Comparison of ENCODE assay signal across 8 cellular contexts in the genomic region with DNA sequence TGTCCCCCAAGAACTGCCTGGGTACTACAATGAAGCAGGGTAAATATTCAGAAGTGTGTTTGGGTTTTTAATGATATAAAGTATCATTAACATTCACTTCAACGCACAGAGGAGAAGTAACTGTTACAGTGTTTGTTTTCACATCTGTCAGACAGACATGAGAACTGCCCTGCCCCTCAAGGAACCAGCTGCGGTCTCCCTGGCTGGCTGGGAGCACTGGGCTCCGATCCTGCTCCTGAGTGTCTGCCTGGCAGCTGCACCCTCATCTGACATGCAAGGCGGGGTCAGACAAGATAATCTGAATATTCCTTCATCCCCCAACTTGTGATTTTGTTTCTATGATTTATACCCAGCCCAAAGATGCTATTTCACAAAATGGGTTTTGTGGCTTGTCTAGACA.
DNase-seq lines count a peak whose midpoint lies in the region; ATAC-seq and TF ChIP-seq lines count a peak whose summit lies in the region.

No MANE protein-coding gene starts in this region.

- H3K4me3 ChIP-seq in BLaER1 treated with 17β-estradiol and CSF1 and Interleukin-3, amounts not matched to agents 10 nM and 100 nM: peak overlapping the region in 5 of 10 experiments; percentile 34 to 57 (median 38); a peak in 9 of 20 replicates

- H3K9me3 ChIP-seq in BLaER1 treated with 17β-estradiol and CSF1 and Interleukin-3, amounts not matched to agents 10 nM and 100 nM (replicated peaks in 1 of 11): peaks cover 0 to 22% (median 0%) of the 10 kb centered on the region in 11 experiments; a peak in 10 of 22 replicates

- H3K27me3 Mint-ChIP-seq in chondrocyte (ENCODE audit: low read depth) (no peaks in the 10 kb centered on the region), naive B cell (no peaks in the 10 kb centered on the region)

- TF ChIP-seq CTCF in chondrocyte (IDR thresholded peaks at IDR 0.05): no peak

- H3K4me1 ChIP-seq in BLaER1 treated with 17β-estradiol and CSF1 and Interleukin-3, amounts not matched to agents 10 nM and 100 nM: peaks cover 80 to 95% (median 91%) of the 10 kb centered on the region in 10 experiments

- H3K27ac Mint-ChIP-seq in chondrocyte (ENCODE audit: unreplicated experiment) (peak overlapping the region; percentile 96), naive B cell (peak overlapping the region; percentile 93 to 99 (median 98))

- peaks cover 0 to 11% (median 0%) of the 10 kb centered on the region in 11 experiments; a peak in 2 of 22 replicates for H4K20me1 ChIP-seq in BLaER1 treated with 17β-estradiol and CSF1 and Interleukin-3, amounts not matched to agents 10 nM and 100 nM

- H3K9me3 Mint-ChIP-seq in chondrocyte (ENCODE audit: low read depth): no peaks in the 10 kb centered on the region
- no peaks in the 10 kb centered on the region for H3K9me3 Mint-ChIP-seq in naive B cell

- H3K9ac ChIP-seq in BLaER1 treated with 17β-estradiol and CSF1 and Interleukin-3, amounts not matched to agents 10 nM and 100 nM: peak overlapping the region; percentile 80 to 94 (median 89)

- ATAC-seq in naive B cell (ENCODE audit: low read depth in 2 of 2): no peak
- ATAC-seq in GM21381 (IDR thresholded peaks at IDR 0.05; ENCODE audit: unreplicated experiment): no peak
- no peak for ATAC-seq in HG03280 (IDR thresholded peaks at IDR 0.05; ENCODE audit: unreplicated experiment)

- H3K4me2 ChIP-seq in BLaER1 treated with 17β-estradiol and CSF1 and Interleukin-3, amounts not matched to agents 10 nM and 100 nM: peak overlapping the region; percentile 94 to 99 (median 99)

- no peak overlapping the region for H3K4me3 Mint-ChIP-seq in chondrocyte (ENCODE audit: unreplicated experiment)
- H3K4me3 Mint-ChIP-seq in naive B cell: peak overlapping the region; percentile 63 to 93 (median 82)

- peaks cover 19 to 47% (median 41%) of the 10 kb centered on the region in 11 experiments for H3K36me3 ChIP-seq in BLaER1 treated with 17β-estradiol and CSF1 and Interleukin-3, amounts not matched to agents 10 nM and 100 nM

- peaks cover 53% of the 10 kb centered on the region for H3K4me1 Mint-ChIP-seq in chondrocyte (ENCODE audit: low read depth)
- peaks cover 62 to 85% (median 73%) of the 10 kb centered on the region in 3 donors for H3K4me1 Mint-ChIP-seq in naive B cell

- DNase-seq in MV-4-11 (lab: John Stamatoyannopoulos, UW) (peak; percentile 65), chondrocyte (ENCODE audit: low spot score) (no peak), naive B cell (no peak), kidney glomerular epithelial cell (lab: John Stamatoyannopoulos, UW) (no peak), HCEC 1CT (no peak)

- peaks cover 2% of the 10 kb centered on the region for H3K36me3 Mint-ChIP-seq in chondrocyte (ENCODE audit: low read depth)
- H3K36me3 Mint-ChIP-seq in naive B cell: no peaks in the 10 kb centered on the region

- no peaks in the 10 kb centered on the region for H3K27me3 ChIP-seq in BLaER1 treated with 17β-estradiol and CSF1 and Interleukin-3, amounts not matched to agents 10 nM and 100 nM

- H3K27ac ChIP-seq in BLaER1 treated with 17β-estradiol and CSF1 and Interleukin-3, amounts not matched to agents 10 nM and 100 nM: peak overlapping the region; percentile 88 to 99 (median 98)
